ENCODE assay signal across 8 cellular contexts in the genomic region with DNA sequence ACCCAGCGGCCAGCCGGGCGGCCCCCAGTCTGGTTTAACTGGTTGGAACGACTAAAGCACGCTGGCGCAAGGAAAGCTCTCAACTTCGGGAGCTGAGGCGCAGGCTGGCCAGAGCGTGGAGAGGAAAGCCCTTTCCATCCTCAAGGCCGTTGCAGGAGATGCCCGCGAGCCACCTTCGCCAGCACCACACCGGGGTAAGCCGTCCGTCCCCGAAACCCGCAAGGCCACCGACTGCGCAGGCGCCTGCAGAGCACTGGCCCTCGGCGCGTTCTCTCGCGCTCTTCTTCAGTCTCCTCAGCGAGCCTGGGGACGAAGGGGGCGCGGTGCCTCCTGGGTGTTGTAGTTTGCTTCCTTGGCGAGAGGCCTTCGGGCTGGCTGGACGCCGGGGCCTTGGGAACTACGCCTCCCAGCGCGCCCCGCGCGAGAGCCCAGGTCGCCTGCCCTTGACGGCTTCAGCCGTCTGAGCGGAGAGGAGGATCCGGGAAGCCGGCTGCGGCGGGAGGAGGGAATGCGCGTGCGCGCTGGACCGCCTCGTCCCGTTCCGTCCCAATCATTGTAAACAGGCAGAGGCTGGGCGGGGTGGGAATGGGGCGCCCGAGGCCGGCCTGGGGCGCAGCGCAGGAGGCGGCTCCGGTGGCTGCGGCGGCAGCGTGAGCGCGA. TPM values are rescaled to one million over a fixed set of nuclear protein-coding genes. Genes with fewer than 3 reads are reported as not detected.
DNase-seq lines count a peak whose midpoint lies in the region; ATAC-seq, FAIRE-seq and TF ChIP-seq lines count a peak whose summit lies in the region.

A gene (plus strand): TSS at position 531 of the 660 bp plus-strand sequence. CDS start 37,533 bp downstream, outside the sequence.

- H2BK120ac ChIP-seq in H1 (replicated peaks; ENCODE audit: low read depth, low read length) = no peak within 1 kb of the TSS

- peak; percentile 90 for ATAC-seq in GM21367 (IDR thresholded peaks at IDR 0.05; ENCODE audit: unreplicated experiment)
- peak; percentile 96 for ATAC-seq in activated CD8-positive, alpha-beta memory T cell treated with anti-CD3 and anti-CD28 coated beads, Interleukin-2, amount 10 ng/mL, durations not matched to agents 7 days and 5 days
- ATAC-seq in memory B cell (ENCODE audit: low read depth) = peak; percentile 96

- TF ChIP-seq RAD21 in H1 (IDR thresholded peaks at IDR 0.05 in 1 of 2, conservative IDR thresholded peaks at IDR 0.05 in 1 of 2; ENCODE audit: low read depth in 2 of 2, low read length in 2 of 2) = no peak; a peak in 1 of 4 replicates

- H4K91ac ChIP-seq in H1 (replicated peaks; ENCODE audit: insufficient read length, low read length) = peak within 1 kb of the TSS; percentile 95

- TF ChIP-seq POLR2A in H1 (IDR thresholded peaks at IDR 0.05; ENCODE audit: control extremely low read depth in 1 of 2, low read depth in 2 of 2, low read length in 2 of 2) = peak; percentile 69 to 92

- peak within 1 kb of the TSS; percentile 81 for H3K4ac ChIP-seq in H1 (replicated peaks; ENCODE audit: insufficient read length, low read depth, low read length)

- TF ChIP-seq EP300 in H1 (IDR thresholded peaks at IDR 0.05; ENCODE audit: borderline replicate concordance in 1 of 2, low read depth in 2 of 2, low read length in 2 of 2) = 0 out of 3 replicates have a peak, but pooled peaks of 1 of the 2 experiments have one; percentile 3

- peak within 1 kb of the TSS; percentile 82 for H3K56ac ChIP-seq in H1 (replicated peaks; ENCODE audit: insufficient read length, low read depth, low read length)

- H3K4me1 Mint-ChIP-seq in activated CD8-positive, alpha-beta memory T cell treated with anti-CD3 and anti-CD28 coated beads, Interleukin-2, amount 10 ng/mL, durations not matched to agents 7 days and 5 days = peaks cover 25% of the 10 kb centered on the region
- peaks cover 17% of the 10 kb centered on the region for H3K4me1 Mint-ChIP-seq in memory B cell

- peak within 1 kb of the TSS; percentile 99 for H4K8ac ChIP-seq in H1 (ENCODE audit: extremely low read depth, insufficient read depth, low read length)

- 0 out of 2 replicates have a peak within 1 kb of the TSS, but pooled peaks have one; percentile 48 for H2BK20ac ChIP-seq in H1 (ENCODE audit: low read length)

- H3K27me3 ChIP-seq in NT2/D1 (ENCODE audit: insufficient read depth, insufficient read length) (no peaks in the 10 kb centered on the region), H1 (replicated peaks in 1 of 4; ENCODE audit: control insufficient read depth in 3 of 4, extremely low read depth in 1 of 4, insufficient read depth in 3 of 4, low read length in 3 of 4) (no peaks in the 10 kb centered on the region)

- peak within 1 kb of the TSS; percentile 62; the same call in 1 of the 2 replicates for H2BK12ac ChIP-seq in H1 (ENCODE audit: low read depth, low read length)

- peak; percentile 87 for FAIRE-seq in HTR-8/SVneo (lab: Jason Lieb, UNC)
- peak; percentile 42 for FAIRE-seq in H1 (lab: Jason Lieb, UNC)

- no peak within 1 kb of the TSS for H3K23ac ChIP-seq in H1 (ENCODE audit: insufficient read length)

- H3K4me1 ChIP-seq in NT2/D1 (ENCODE audit: insufficient read depth, insufficient read length) (no peaks in the 10 kb centered on the region), H1 (replicated peaks in 1 of 4; ENCODE audit: control insufficient read depth in 3 of 4, insufficient read depth in 4 of 4, low read length in 3 of 4) (peaks cover 0 to 6% (median 3%) of the 10 kb centered on the region in 4 experiments; a peak in 4 of 7 replicates)

- peak within 1 kb of the TSS; percentile 98 for H4K5ac ChIP-seq in H1 (ENCODE audit: insufficient read length, low read depth, low read length)

- H3K79me1 ChIP-seq in H1 (ENCODE audit: low read depth, low read length) = no peaks in the 10 kb centered on the region

- H3K36me3 Mint-ChIP-seq in activated CD8-positive, alpha-beta memory T cell treated with anti-CD3 and anti-CD28 coated beads, Interleukin-2, amount 10 ng/mL, durations not matched to agents 7 days and 5 days = peaks cover 24% of the 10 kb centered on the region
- peaks cover 13% of the 10 kb centered on the region for H3K36me3 Mint-ChIP-seq in memory B cell

- H2BK15ac ChIP-seq in H1 (ENCODE audit: low read length) = peak within 1 kb of the TSS; percentile 75; the same call in 1 of the 2 replicates

- peak within 1 kb of the TSS; percentile 79 for H2AFZ ChIP-seq in H1 (ENCODE audit: low read length)

- H3K9ac ChIP-seq in NT2/D1 (ENCODE audit: insufficient read length, low read depth) (peak within 1 kb of the TSS; percentile 95), H1 (replicated peaks in 1 of 4; ENCODE audit: extremely low read depth in 1 of 4, low read depth in 3 of 4, low read length in 3 of 4) (peak within 1 kb of the TSS; percentile 72 to 95 (median 94))

- DNase-seq in COR-L47 (lab: John Stamatoyannopoulos, UW) (peak; percentile 100), HTR-8/SVneo (ENCODE audit: insufficient read length, low spot score) (peak; percentile 98), NT2/D1 (ENCODE audit: low read depth, low spot score) (peak; percentile 97), H1 (ENCODE audit: low read depth in 1 of 2, low spot score in 2 of 2) (peak; percentile 98 to 99), memory B cell (ENCODE audit: low spot score in 2 of 2) (peak; percentile 93 to 96)
- DNase-seq in activated CD8-positive, alpha-beta memory T cell treated with anti-CD3 and anti-CD28 coated beads, Interleukin-2, amount 10 ng/mL, durations not matched to agents 7 days and 5 days = peak; percentile 99
- peak; percentile 97 for DNase-seq in stimulated activated CD8-positive, alpha-beta memory T cell treated with anti-CD3 and anti-CD28 coated beads, Interleukin-12 subunit alpha, Interleukin-12 subunit beta, amount 100 ng/mL, for 24 hours (ENCODE audit: extremely low read depth)

- no peaks in the 10 kb centered on the region for H3K9me3 Mint-ChIP-seq in activated CD8-positive, alpha-beta memory T cell treated with anti-CD3 and anti-CD28 coated beads, Interleukin-2, amount 10 ng/mL, durations not matched to agents 7 days and 5 days (ENCODE audit: low read depth)
- H3K9me3 Mint-ChIP-seq in memory B cell = no peaks in the 10 kb centered on the region

- peak within 1 kb of the TSS; percentile 33; the same call in 1 of the 2 replicates for H2AK5ac ChIP-seq in H1 (ENCODE audit: low read depth, low read length)

- peak within 1 kb of the TSS; percentile 29 for H3K14ac ChIP-seq in H1 (ENCODE audit: insufficient read length)

- H3K27ac Mint-ChIP-seq in activated CD8-positive, alpha-beta memory T cell treated with anti-CD3 and anti-CD28 coated beads, Interleukin-2, amount 10 ng/mL, durations not matched to agents 7 days and 5 days = peak within 1 kb of the TSS; percentile 93
- peak within 1 kb of the TSS; percentile 95 for H3K27ac Mint-ChIP-seq in memory B cell

- H3K9me3 ChIP-seq in NT2/D1 (ENCODE audit: insufficient read depth, low read length) (no peaks in the 10 kb centered on the region), H1 (ENCODE audit: insufficient read depth in 2 of 2, low read depth in 1 of 2, low read length in 1 of 2) (no peaks in the 10 kb centered on the region)

- peaks cover 4 to 43% of the 10 kb centered on the region in 2 experiments; a peak in 3 of 4 replicates for H3K79me2 ChIP-seq in H1 (ENCODE audit: control insufficient read depth in 1 of 2, insufficient read depth in 2 of 2, low read length in 2 of 2)

- peak within 1 kb of the TSS; percentile 92 for H3K27ac ChIP-seq in H1 (ENCODE audit: low read depth, low read length)

- POLR2A ChIA-PET in H1 (lab: Charles Lee; ENCODE audit: partially characterized antibody) = interaction anchor here (1.1 to 1.7 kb wide), 4 partner anchors 11 to 123 kb away, joined by 3 to 6 read pairs (median 4); no protein-coding TSS in a partner anchor

- H2BK5ac ChIP-seq in H1 (ENCODE audit: low read depth, low read length) = peak within 1 kb of the TSS; percentile 96

- peak within 1 kb of the TSS; percentile 80 for H3K4me3 Mint-ChIP-seq in activated CD8-positive, alpha-beta memory T cell treated with anti-CD3 and anti-CD28 coated beads, Interleukin-2, amount 10 ng/mL, durations not matched to agents 7 days and 5 days
- peak within 1 kb of the TSS; percentile 98 for H3K4me3 Mint-ChIP-seq in memory B cell

- H3K36me3 ChIP-seq in NT2/D1 (ENCODE audit: insufficient read depth, insufficient read length, low read length) (peaks cover 11% of the 10 kb centered on the region), H1 (ENCODE audit: control insufficient read depth in 2 of 4, insufficient read depth in 4 of 4, low read length in 3 of 4) (no peaks in the 10 kb centered on the region; a peak in 1 of 8 replicates)

- H3K18ac ChIP-seq in H1 (ENCODE audit: extremely low read depth, low read length) = peak within 1 kb of the TSS; percentile 91

- peaks cover 8% of the 10 kb centered on the region for H3K23me2 ChIP-seq in H1 (ENCODE audit: low read depth, low read length)

- H3K27me3 Mint-ChIP-seq in activated CD8-positive, alpha-beta memory T cell treated with anti-CD3 and anti-CD28 coated beads, Interleukin-2, amount 10 ng/mL, durations not matched to agents 7 days and 5 days = peaks cover 17% of the 10 kb centered on the region
- H3K27me3 Mint-ChIP-seq in memory B cell = peaks cover 2% of the 10 kb centered on the region

- CTCF ChIA-PET in activated CD8-positive, alpha-beta memory T cell treated with anti-CD3 and anti-CD28 coated beads, Interleukin-2, amount 10 ng/mL, durations not matched to agents 7 days and 5 days (lab: Charles Lee) = interaction anchor here (2.8 kb wide), 1 partner anchor 41 kb away, joined by 9 read pairs; no protein-coding TSS in a partner anchor
- CTCF ChIA-PET in H1 (lab: Charles Lee; ENCODE audit: partially characterized antibody) = no interaction called here

- H3K4me3 ChIP-seq in NT2/D1 (ENCODE audit: insufficient read length, low read depth) (peak within 1 kb of the TSS; percentile 89), H1 (ENCODE audit: extremely low read depth in 1 of 4, insufficient read depth in 2 of 4, low read depth in 3 of 4, low read length in 4 of 4) (peak within 1 kb of the TSS; percentile 70 to 92 (median 82))

- H4K20me1 ChIP-seq in H1 (replicated peaks in 1 of 2; ENCODE audit: control insufficient read depth in 1 of 2, insufficient read depth in 2 of 2, low read length in 2 of 2) = no peaks in the 10 kb centered on the region

- TF ChIP-seq CTCF in H1 (IDR thresholded peaks at IDR 0.05; ENCODE audit: control extremely low read depth in 1 of 3, insufficient read depth in 1 of 3, low read depth in 1 of 3, low read length in 3 of 3) = 0 out of 4 replicates have a peak, but pooled peaks of 1 of the 3 experiments have one; percentile 2

- 1% methylated on average over 59 of the region's 69 CpGs; no CpG with 5 or more reads in 1 of the 2 experiments for WGBS in H1 (ENCODE audit: extremely low coverage in 1 of 2, insufficient coverage in 1 of 2, insufficient read length in 1 of 2, insufficient replicate concordance in 2 of 2, low coverage in 1 of 2, low lambda C conversion rate in 2 of 2, missing lambda C conversion rate in 1 of 2), 2 experiments

- H3K4me2 ChIP-seq in H1 (ENCODE audit: insufficient read depth in 1 of 2, low read depth in 2 of 2, low read length in 2 of 2) = peak within 1 kb of the TSS; percentile 79 to 94

RNA-seq across cellular contexts. Expression of the gene that starts here (rescaled TPM):
- total RNA-seq in activated CD8-positive, alpha-beta memory T cell treated with anti-CD3 and anti-CD28 coated beads, Interleukin-2, amount 10 ng/mL, durations not matched to agents 7 days and 5 days = 10 to 100 TPM; 55.1 to 57.2 TPM
- total RNA-seq in H1 (2021; fragmentation: NEBNext Ultra II Directional; extraction: Animal tissue kit (Norgen Biotek cat#: 25700)) = 64.7 and 67.8 TPM in 2 replicates
- 40.3 and 42.8 TPM in 2 replicates for polyA plus RNA-seq in H1 (2011; rRNA removed)
- polyA plus RNA-seq in H1 (2011; cell fraction: cytosol; rRNA removed) = 46.5 TPM
- 43.6 TPM for polyA plus RNA-seq in H1 (2011; cell fraction: nucleus; rRNA removed)
- polyA plus RNA-seq in H1 (2012, experiment 1 of 2) = 34.3 to 48.0 TPM (median 38.9 TPM) in 4 replicates
- polyA plus RNA-seq in H1 (2012, experiment 2 of 2) = 8.3 TPM
- 90.1 TPM for polyA plus RNA-seq in H1 (2013, experiment 1 of 2)
- polyA plus RNA-seq in H1 (2013, experiment 2 of 2) = 95.5 TPM
- polyA minus RNA-seq in H1 (2011; rRNA and poly(A)+ RNA removed) = 24.6 and 32.4 TPM in 2 replicates
- polyA minus RNA-seq in H1 (2011; cell fraction: cytosol; rRNA and poly(A)+ RNA removed) = 27.4 TPM
- polyA minus RNA-seq in H1 (2011; cell fraction: nucleus; rRNA and poly(A)+ RNA removed) = 31.5 TPM

Comparison
In these comparisons a context has a peak if more than half of its experiments do, and no peak if none do; other contexts are left out.
1. Peak in every context shown above with its lines: DNase-seq, ATAC-seq, H3K4me3 ChIP-seq and H3K27ac ChIP-seq.